In the genomic region with DNA sequence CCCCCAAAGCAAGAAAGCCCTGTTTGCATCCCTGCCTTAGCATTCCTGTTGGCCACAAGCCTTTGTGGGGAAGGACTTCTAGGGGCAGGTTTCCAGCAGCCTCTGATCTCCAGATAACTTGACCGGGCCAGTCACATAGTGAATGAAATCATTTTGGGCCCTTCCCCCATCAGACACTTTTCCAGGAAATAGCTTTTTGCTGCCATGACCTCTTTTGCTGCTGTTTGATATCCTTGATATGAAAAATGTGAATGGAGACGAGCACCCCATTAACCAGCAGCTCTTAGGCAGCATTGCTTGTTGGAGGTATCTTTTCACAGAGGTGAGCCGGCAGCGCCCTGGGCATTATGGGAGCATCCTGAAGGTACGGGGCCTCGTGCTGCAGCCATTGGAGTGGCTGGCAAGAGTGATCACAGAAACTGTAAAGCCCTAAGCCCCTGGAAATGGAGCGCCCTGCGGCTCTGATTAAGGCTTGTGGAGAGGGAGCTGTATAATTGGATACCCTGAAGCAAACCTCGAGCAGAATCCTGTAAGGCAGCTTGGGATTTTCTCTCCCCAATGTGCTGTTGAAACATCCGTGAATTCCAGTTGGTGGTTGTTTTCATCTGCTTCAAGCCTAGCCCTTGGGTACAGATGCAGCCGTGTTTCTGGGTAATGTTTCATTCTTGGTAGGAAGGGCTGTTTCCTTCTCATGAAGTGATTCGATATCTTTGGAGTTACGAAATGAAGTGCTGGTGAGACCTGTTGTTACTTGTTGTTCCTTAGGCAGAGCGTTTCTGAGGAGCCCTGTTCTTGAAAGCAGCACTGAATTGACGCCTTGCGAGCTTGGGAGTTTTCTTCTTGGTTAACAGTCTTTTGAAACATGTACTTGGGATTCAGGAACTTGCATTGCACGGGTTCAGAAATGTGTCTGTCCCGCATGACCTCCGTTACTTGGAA, we compare ENCODE assay signal across 11 cellular contexts.
DNase-seq lines count a peak whose midpoint lies in the region; ATAC-seq, FAIRE-seq and TF ChIP-seq lines count a peak whose summit lies in the region.
"Had no signal": no experiment of that assay in that cellular context is flagged by ENCODE, and none has a peak within 500 bp of the region (broad histone marks: within the 10 kb centered on the region; RNA-seq: fewer than 3 reads in every experiment).

No MANE protein-coding gene starts in this region.

- H3K27ac ChIP-seq in mesenchymal stem cell (ENCODE audit: low read length, poor library complexity, severe bottlenecking): no peak overlapping the region

- H3K18ac ChIP-seq in mesenchymal stem cell (ENCODE audit: low read depth in 1 of 2, low read length in 2 of 2): peak overlapping the region in 1 of 2 experiments; percentile 84

- no peaks in the 10 kb centered on the region for H3K36me3 ChIP-seq in bronchial epithelial cell (ENCODE audit: control insufficient read depth, insufficient read depth, low read length)
- no peaks in the 10 kb centered on the region for H3K36me3 ChIP-seq in mesenchymal stem cell (ENCODE audit: control insufficient read depth in 1 of 2, insufficient read depth in 2 of 2, low read depth in 1 of 2, low read length in 2 of 2)

- H3K4me3 ChIP-seq in bronchial epithelial cell (ENCODE audit: low read depth, low read length) (no peak overlapping the region), mesenchymal stem cell (ENCODE audit: insufficient read depth in 1 of 2, low read depth in 1 of 2, low read length in 2 of 2) (peak overlapping the region in 1 of 2 experiments; percentile 54)

- no peak overlapping the region for H4K8ac ChIP-seq in mesenchymal stem cell (ENCODE audit: low read length)

- H3K23ac ChIP-seq in mesenchymal stem cell (ENCODE audit: low read length in 2 of 2): no peak overlapping the region

- H3K9me3 ChIP-seq in mesenchymal stem cell (ENCODE audit: control insufficient read depth, low read length): no peaks in the 10 kb centered on the region

- H2BK120ac ChIP-seq in mesenchymal stem cell (ENCODE audit: low read depth, low read length): no peak overlapping the region

- TF ChIP-seq CTCF in bronchial epithelial cell (IDR thresholded peaks at IDR 0.05; ENCODE audit: insufficient read depth, low read length, severe bottlenecking): no peak

- H2BK15ac ChIP-seq in mesenchymal stem cell (ENCODE audit: low read depth, poor library complexity, severe bottlenecking): no peak overlapping the region

- H3K27me3 ChIP-seq in bronchial epithelial cell (ENCODE audit: control insufficient read depth, insufficient read depth, low read length) (no peaks in the 10 kb centered on the region), mesenchymal stem cell (ENCODE audit: control insufficient read depth in 1 of 2, insufficient read depth in 1 of 2, low read length in 2 of 2) (no peaks in the 10 kb centered on the region)

- in situ Hi-C loops in ACHN (cut with HindIII; ENCODE audit: low pct_ligation_motif_present, low pct_unique_long_range_greater_than_20kb, low sequenced_read_pairs): no loop called here

- no peak overlapping the region for H3K4me2 ChIP-seq in mesenchymal stem cell (ENCODE audit: low read length, poor library complexity, severe bottlenecking)

- no peak overlapping the region for H2AFZ ChIP-seq in mesenchymal stem cell (ENCODE audit: low read depth, low read length)

- no peaks in the 10 kb centered on the region for H3K79me1 ChIP-seq in mesenchymal stem cell (replicated peaks; ENCODE audit: low read length, poor library complexity, severe bottlenecking)

- no peak overlapping the region for H2AK5ac ChIP-seq in mesenchymal stem cell (ENCODE audit: low read length, severe bottlenecking)

- H3K4ac ChIP-seq in mesenchymal stem cell (ENCODE audit: low read depth in 1 of 2, low read length in 2 of 2): no peak overlapping the region

- no peaks in the 10 kb centered on the region for H3K4me1 ChIP-seq in mesenchymal stem cell (ENCODE audit: control insufficient read depth, insufficient read depth, low read depth, low read length)

- no peak overlapping the region for H3K14ac ChIP-seq in mesenchymal stem cell (ENCODE audit: low read length in 2 of 2)

- 76% methylated on average over 18 of the region's 19 CpGs for WGBS in mesenchymal stem cell

- DNase-seq in AG08395 (ENCODE audit: low spot score): peak; percentile 51
- peak; percentile 85 for DNase-seq in LHCN-M2 (ENCODE audit: low read depth)
- DNase-seq in bronchial epithelial cell (ENCODE audit: low read depth): peak; percentile 98
- DNase-seq in mesenchymal stem cell: peak; percentile 70
- DNase-seq in activated CD8-positive, alpha-beta memory T cell treated with anti-CD3 and anti-CD28 coated beads for 24 hours: no peak
- no peak for DNase-seq in activated CD4-positive, CD25-positive, alpha-beta regulatory T cell treated with anti-CD3 and anti-CD28 coated beads, Interleukin-2, amount 50 U/mL, for 72 hours
- DNase-seq in ACHN: no peak
- DNase-seq: activated naive CD8-positive, alpha-beta T cell treated with anti-CD3 and anti-CD28 coated beads, Interleukin-2, amount 10 ng/mL, durations not matched to agents 7 days and 5 days; Calu3 had no signal

- H3K9ac ChIP-seq in mesenchymal stem cell (ENCODE audit: low read length): peak overlapping the region; percentile 44

- H2BK12ac ChIP-seq in mesenchymal stem cell (ENCODE audit: low read length in 2 of 2): no peak overlapping the region

- no peak overlapping the region for H2BK5ac ChIP-seq in mesenchymal stem cell (ENCODE audit: low read depth, low read length, poor library complexity, severe bottlenecking)

- FAIRE-seq in bronchial epithelial cell (lab: Jason Lieb, UNC): peak; percentile 98

- H4K91ac ChIP-seq in mesenchymal stem cell (ENCODE audit: low read length): no peak overlapping the region

- ATAC-seq in GM19035 (IDR thresholded peaks at IDR 0.05; ENCODE audit: unreplicated experiment): no peak
- ATAC-seq: HCT116 had no signal

Comparison
In these comparisons a context has a peak if more than half of its experiments do, and no peak if none do; other contexts are left out.
1. DNase-seq: peak in AG08395 (single experiment), LHCN-M2 (single experiment), bronchial epithelial cell (single experiment) and mesenchymal stem cell (single experiment); none in activated CD8-positive, alpha-beta memory T cell treated with anti-CD3 and anti-CD28 coated beads for 24 hours (single experiment), activated CD4-positive, CD25-positive, alpha-beta regulatory T cell treated with anti-CD3 and anti-CD28 coated beads, Interleukin-2, amount 50 U/mL, for 72 hours (single experiment) and ACHN (single experiment).